Comparison of ENCODE assay signal across 8 cellular contexts in genomic region chr17:36935681-36936454, GRCh38. TPM values are rescaled to one million over a fixed set of nuclear protein-coding genes. Genes with fewer than 3 reads are reported as not detected.
DNase-seq lines count a peak whose midpoint lies in the region; ATAC-seq and TF ChIP-seq lines count a peak whose summit lies in the region.

No MANE protein-coding gene starts in this region.

- H3K27me3 Mint-ChIP-seq in CD4-positive, alpha-beta memory T cell: peaks cover 77% of the 10 kb centered on the region in 2 donors
- peaks cover 52% of the 10 kb centered on the region for H3K27me3 Mint-ChIP-seq in activated naive CD8-positive, alpha-beta T cell
- H3K27me3 Mint-ChIP-seq in mesothelial cell of epicardium (ENCODE audit: low read depth): peaks cover 100% of the 10 kb centered on the region

- H3K4me3 Mint-ChIP-seq in CD4-positive, alpha-beta memory T cell: peak overlapping the region in 7 of 8 donors; percentile 42 to 84 (median 67)
- H3K4me3 Mint-ChIP-seq in activated naive CD8-positive, alpha-beta T cell: peak overlapping the region; percentile 73
- peak overlapping the region; percentile 36 for H3K4me3 Mint-ChIP-seq in mesothelial cell of epicardium

- 3% methylated on average over 48 of the region's 48 CpGs for WGBS in prostate gland

- H3K4me1 Mint-ChIP-seq in CD4-positive, alpha-beta memory T cell: peaks cover 42 to 90% (median 65%) of the 10 kb centered on the region in 4 donors
- peaks cover 65% of the 10 kb centered on the region for H3K4me1 Mint-ChIP-seq in activated naive CD8-positive, alpha-beta T cell (ENCODE audit: low read depth)
- H3K4me1 Mint-ChIP-seq in mesothelial cell of epicardium: peaks cover 65% of the 10 kb centered on the region

- H3K27me3 ChIP-seq in CD4-positive, alpha-beta memory T cell (ENCODE audit: insufficient read depth, low read length): peaks cover 93% of the 10 kb centered on the region
- peaks cover 100% of the 10 kb centered on the region for H3K27me3 ChIP-seq in HUES6 (ENCODE audit: control insufficient read depth, insufficient read depth, low read length)
- peaks cover 96% of the 10 kb centered on the region for H3K27me3 ChIP-seq in prostate gland (replicated peaks; ENCODE audit: insufficient read depth)

- H3K9ac ChIP-seq in HUES6 (ENCODE audit: low read length): peak overlapping the region; percentile 47

- no peak for ATAC-seq in GM18505 (IDR thresholded peaks at IDR 0.05; ENCODE audit: unreplicated experiment)

- H3K27ac ChIP-seq in CD4-positive, alpha-beta memory T cell (ENCODE audit: low read depth, low read length): no peak overlapping the region
- no peak overlapping the region for H3K27ac ChIP-seq in HUES6 (ENCODE audit: low read depth, low read length)
- no peak overlapping the region for H3K27ac ChIP-seq in prostate gland

- DNase-seq in CD4-positive, alpha-beta memory T cell: peak in 1 of 5 donors; percentile 28
- no peak for DNase-seq in mesothelial cell of epicardium (ENCODE audit: low spot score in 2 of 2, unreplicated experiment in 2 of 2)
- no peak for DNase-seq in NCI-H1105 (lab: John Stamatoyannopoulos, UW)
- no peak for DNase-seq in prostate gland (ENCODE audit: low spot score)
- DNase-seq in stimulated activated CD4-positive, alpha-beta T cell treated with anti-CD3 and anti-CD28 coated beads, Interleukin-12 subunit alpha, Interleukin-12 subunit beta, amount 100 ng/mL, for 4 hours: no peak

- POLR2A ChIA-PET in CD4-positive, alpha-beta memory T cell (lab: Charles Lee; ENCODE audit: partially characterized antibody): interaction anchor here (2.7 to 3.0 kb wide), 2 partner anchors 9 to 13 kb away, joined by 8 to 12 read pairs; partner anchors contain the start of gene AATF

- TF ChIP-seq CTCF in mesothelial cell of epicardium (IDR thresholded peaks at IDR 0.05; ENCODE audit: unreplicated experiment) (no peak), prostate gland (IDR thresholded peaks at IDR 0.05) (no peak)

- no peaks in the 10 kb centered on the region for H3K36me3 ChIP-seq in CD4-positive, alpha-beta memory T cell (ENCODE audit: insufficient read depth, low read length)
- H3K36me3 ChIP-seq in HUES6 (ENCODE audit: control insufficient read depth, insufficient read depth, low read length): no peaks in the 10 kb centered on the region
- H3K36me3 ChIP-seq in prostate gland: no peaks in the 10 kb centered on the region

- H3K9me3 Mint-ChIP-seq in CD4-positive, alpha-beta memory T cell: peaks cover 0 to 24% (median 2%) of the 10 kb centered on the region in 8 donors
- H3K9me3 Mint-ChIP-seq in activated naive CD8-positive, alpha-beta T cell (ENCODE audit: low read depth): no peaks in the 10 kb centered on the region
- no peaks in the 10 kb centered on the region for H3K9me3 Mint-ChIP-seq in mesothelial cell of epicardium

- H3K4me1 ChIP-seq in CD4-positive, alpha-beta memory T cell (ENCODE audit: insufficient read depth, low read length): peaks cover 80% of the 10 kb centered on the region
- H3K4me1 ChIP-seq in HUES6 (ENCODE audit: control insufficient read depth, insufficient read depth, low read length): peaks cover 74% of the 10 kb centered on the region
- no peaks in the 10 kb centered on the region for H3K4me1 ChIP-seq in prostate gland (replicated peaks)

- no peaks in the 10 kb centered on the region for H3K9me3 ChIP-seq in CD4-positive, alpha-beta memory T cell (ENCODE audit: control insufficient read depth in 1 of 2, low read length in 2 of 2)
- H3K9me3 ChIP-seq in HUES6 (ENCODE audit: control insufficient read depth, insufficient read depth, low read depth, low read length) (no peaks in the 10 kb centered on the region), prostate gland (no peaks in the 10 kb centered on the region)

- H3K4me3 ChIP-seq in CD4-positive, alpha-beta memory T cell (ENCODE audit: low read length in 2 of 2): peak overlapping the region in 1 of 2 donors; percentile 35
- H3K4me3 ChIP-seq in HUES6 (ENCODE audit: low read depth, low read length) (peak overlapping the region; percentile 67), prostate gland (no peak overlapping the region)

- intact Hi-C loops in CD4-positive, alpha-beta memory T cell (cut with micrococcal nuclease): no loop called here
- intact Hi-C loops in prostate gland (cut with DNase I): no loop called here

- TF ChIP-seq POLR2A in GM18505 (IDR thresholded peaks at IDR 0.05; ENCODE audit: borderline replicate concordance, extremely low read depth, insufficient read depth, insufficient read length): no peak
- TF ChIP-seq POLR2A in prostate gland (IDR thresholded peaks at IDR 0.05): no peak

- CTCF ChIA-PET in CD4-positive, alpha-beta memory T cell (lab: Charles Lee; ENCODE audit: partially characterized antibody): no interaction called here

- H3K36me3 Mint-ChIP-seq in CD4-positive, alpha-beta memory T cell: peaks cover 0 to 2% of the 10 kb centered on the region in 2 donors
- no peaks in the 10 kb centered on the region for H3K36me3 Mint-ChIP-seq in activated naive CD8-positive, alpha-beta T cell
- no peaks in the 10 kb centered on the region for H3K36me3 Mint-ChIP-seq in mesothelial cell of epicardium

- peak overlapping the region in 4 of 7 donors; percentile 23 to 76 (median 64) for H3K27ac Mint-ChIP-seq in CD4-positive, alpha-beta memory T cell
- no peak overlapping the region for H3K27ac Mint-ChIP-seq in activated naive CD8-positive, alpha-beta T cell
- H3K27ac Mint-ChIP-seq in mesothelial cell of epicardium: no peak overlapping the region

RNA-seq across cellular contexts. Expression of gene LHX1, which starts 1.4 kb away (rescaled TPM):
- total RNA-seq in CD4-positive, alpha-beta memory T cell: not detected
- polyA plus RNA-seq in CD4-positive, alpha-beta memory T cell: not detected
- total RNA-seq in mesothelial cell of epicardium: not detected in 3 replicates
- not detected for total RNA-seq in prostate gland

RNA-seq across cellular contexts. Expression of gene AATF, which starts 12.9 kb away (rescaled TPM):
- 10 to 100 TPM; 60.5 to 61.2 TPM for total RNA-seq in CD4-positive, alpha-beta memory T cell
- 10 to 100 TPM; 52.0 to 89.4 TPM for polyA plus RNA-seq in CD4-positive, alpha-beta memory T cell
- total RNA-seq in mesothelial cell of epicardium (31.3 to 36.2 TPM (median 33.9 TPM) in 3 replicates), prostate gland (10 to 100 TPM; 27.3 to 45.7 TPM)

Comparison
In these comparisons a context has a peak if more than half of its experiments do, and no peak if none do; other contexts are left out.
1. H3K27ac Mint-ChIP-seq: peak in CD4-positive, alpha-beta memory T cell (4 of 7); none in activated naive CD8-positive, alpha-beta T cell (single experiment) and mesothelial cell of epicardium (single experiment).
2. Peak in every context shown above with its lines, with median percentiles within 50 percentile points of each other: H3K4me3 Mint-ChIP-seq.